Comparison of ENCODE assay signal across 28 cellular contexts in the genomic region with DNA sequence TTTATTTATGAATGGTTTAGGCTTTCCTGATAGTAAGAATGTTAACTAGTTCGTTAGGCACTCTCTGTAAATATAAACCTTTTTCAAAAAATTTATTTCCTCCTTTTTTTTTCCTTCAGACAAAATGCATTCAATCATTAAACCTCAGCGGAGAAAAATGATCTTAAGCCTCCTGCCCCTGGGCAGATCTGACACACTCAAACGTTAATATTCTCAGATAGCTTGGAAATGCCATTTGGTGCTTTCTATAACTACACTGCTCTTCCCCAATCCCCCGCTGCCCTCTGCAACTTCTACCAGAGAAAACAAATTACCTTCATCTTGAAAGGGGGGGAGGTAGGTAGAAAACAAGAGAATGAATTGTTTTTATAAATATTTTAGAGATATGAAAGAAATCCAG.
DNase-seq lines count a peak whose midpoint lies in the region; ATAC-seq and TF ChIP-seq lines count a peak whose summit lies in the region.
"Had no signal": no experiment of that assay in that cellular context is flagged by ENCODE, and none has a peak within 500 bp of the region (broad histone marks: within the 10 kb centered on the region; RNA-seq: fewer than 3 reads in every experiment).

No MANE protein-coding gene starts in this region.

- no peak overlapping the region for H3K14ac ChIP-seq in H9 (ENCODE audit: insufficient read depth, low read length)

- H3K9me3 ChIP-seq in RWPE2 (ENCODE audit: severe bottlenecking) (no peaks in the 10 kb centered on the region), lower lobe of right lung (no peaks in the 10 kb centered on the region), H9 (ENCODE audit: control insufficient read depth, low read depth, low read length) (no peaks in the 10 kb centered on the region)
- H3K9me3 ChIP-seq: colonic mucosa, heart right ventricle had no signal

- no peak overlapping the region for H2BK5ac ChIP-seq in H9 (ENCODE audit: insufficient read length, low read length)

- no peaks in the 10 kb centered on the region for H3K23me2 ChIP-seq in H9 (ENCODE audit: insufficient read length, low read depth, low read length, poor library complexity, severe bottlenecking)

- H3K36me3 Mint-ChIP-seq in H9 (ENCODE audit: insufficient read depth in 1 of 3, low read depth in 3 of 3), result no peaks in the 10 kb centered on the region
- H3K36me3 Mint-ChIP-seq: activated naive CD4-positive, alpha-beta T cell treated with anti-CD3 and anti-CD28 coated beads, Interleukin-2, amount 10 ng/mL, durations not matched to agents 7 days and 5 days; stimulated activated effector memory CD8-positive, alpha-beta T cell treated with anti-CD3 and anti-CD28 coated beads, Interleukin-12 subunit alpha, Interleukin-12 subunit beta, amount 100 ng/mL, for 72 hours had no signal

- no CpG with 5 or more reads among the region's 4 CpGs for WGBS in H9 (ENCODE audit: extremely low coverage, insufficient read length, low lambda C conversion rate)

- H3K27me3 ChIP-seq in RWPE2 (ENCODE audit: insufficient read depth, poor library complexity, severe bottlenecking), result no peaks in the 10 kb centered on the region
- H3K27me3 ChIP-seq in lower lobe of right lung (ENCODE audit: low read depth), result no peaks in the 10 kb centered on the region
- H3K27me3 ChIP-seq in H9 (ENCODE audit: insufficient read depth, low read length), result no peaks in the 10 kb centered on the region
- H3K27me3 ChIP-seq: colonic mucosa had no signal

- H3K79me1 ChIP-seq in H9 (ENCODE audit: insufficient read depth, low read depth, low read length, poor library complexity, severe bottlenecking), result no peaks in the 10 kb centered on the region

- no peak overlapping the region for H2BK20ac ChIP-seq in H9 (ENCODE audit: low read depth, low read length, poor library complexity, severe bottlenecking)

- H2AK5ac ChIP-seq in H9 (ENCODE audit: insufficient read length, low read length), result no peak overlapping the region

- no peak overlapping the region for H3T11ph ChIP-seq in H9 (ENCODE audit: low read length)

- no peak overlapping the region for H3K18ac ChIP-seq in H9 (ENCODE audit: insufficient read length, low read depth, low read length)

- no peak overlapping the region for H2BK12ac ChIP-seq in H9 (ENCODE audit: insufficient read length, low read depth, low read length)

- H4K91ac ChIP-seq in H9 (ENCODE audit: insufficient read length, low read depth, low read length), result no peak overlapping the region

- H3K4me1 ChIP-seq in RWPE2 (ENCODE audit: insufficient read depth, poor library complexity, severe bottlenecking) (peaks cover 40% of the 10 kb centered on the region), lower lobe of right lung (peaks cover 14% of the 10 kb centered on the region), H9 (ENCODE audit: insufficient read depth, low read length) (no peaks in the 10 kb centered on the region)
- H3K4me1 ChIP-seq: colonic mucosa had no signal

- H3K79me2 ChIP-seq in H9 (ENCODE audit: insufficient read depth, low read length), result no peaks in the 10 kb centered on the region

- TF ChIP-seq CTCF in RWPE2 (IDR thresholded peaks at IDR 0.05; ENCODE audit: poor library complexity, severe bottlenecking) (no peak), lower lobe of right lung (IDR thresholded peaks at IDR 0.05) (no peak), GM10248 (IDR thresholded peaks at IDR 0.05; ENCODE audit: control extremely low read depth, extremely low read depth, low read depth, missing control alignments) (no peak), H9 (conservative IDR thresholded peaks at IDR 0.05) (no peak)

- no peaks in the 10 kb centered on the region for H3K9me3 Mint-ChIP-seq in H9
- H3K9me3 Mint-ChIP-seq: activated CD4-positive, alpha-beta memory T cell treated with anti-CD3 and anti-CD28 coated beads, Interleukin-2, amount 10 ng/mL, durations not matched to agents 7 days and 5 days; activated naive CD4-positive, alpha-beta T cell treated with anti-CD3 and anti-CD28 coated beads, Interleukin-2, amount 10 ng/mL, durations not matched to agents 7 days and 5 days; stimulated activated effector memory CD8-positive, alpha-beta T cell treated with anti-CD3 and anti-CD28 coated beads, Interleukin-12 subunit alpha, Interleukin-12 subunit beta, amount 100 ng/mL, for 72 hours had no signal

- H2BK15ac ChIP-seq in H9 (ENCODE audit: low read depth, low read length), result no peak overlapping the region

- intact Hi-C loops in lower lobe of right lung (cut with DNase I), result loop anchor here (10.0 kb wide), 1 partner anchor 1081 kb away; no protein-coding TSS in a partner anchor

- no peak overlapping the region for H3K56ac ChIP-seq in H9 (ENCODE audit: insufficient read length, low read depth, low read length)

- POLR2A ChIA-PET in GM10248 (lab: Yijun Ruan, JAX), result no interaction called here

- H3K27ac ChIP-seq in RWPE2 (ENCODE audit: poor library complexity, severe bottlenecking) (peak overlapping the region; percentile 96), lower lobe of right lung (peak overlapping the region; percentile 73), H9 (ENCODE audit: insufficient read length, low read depth, low read length) (no peak overlapping the region)
- H3K27ac ChIP-seq: colonic mucosa, heart right ventricle, SK-N-MC had no signal

- peak overlapping the region; percentile 31 for H3K4me3 ChIP-seq in RWPE2 (ENCODE audit: severe bottlenecking)
- no peak overlapping the region for H3K4me3 ChIP-seq in lower lobe of right lung
- H3K4me3 ChIP-seq: colonic mucosa, heart right ventricle, SK-N-MC had no signal

- H3K36me3 ChIP-seq in RWPE2 (ENCODE audit: low read depth) (no peaks in the 10 kb centered on the region; the same call in 1 of the 2 replicates), lower lobe of right lung (no peaks in the 10 kb centered on the region)
- H3K36me3 ChIP-seq: colonic mucosa, heart right ventricle had no signal

- no peak overlapping the region for H3K4me2 ChIP-seq in H9 (ENCODE audit: insufficient read depth, insufficient read length, low read length)

- no peak overlapping the region for H2AFZ ChIP-seq in H9 (ENCODE audit: low read length)

- no peak overlapping the region; a peak in 1 of 7 replicates for H3K27ac Mint-ChIP-seq in H9
- H3K27ac Mint-ChIP-seq: activated CD4-positive, alpha-beta memory T cell treated with anti-CD3 and anti-CD28 coated beads, Interleukin-2, amount 10 ng/mL, durations not matched to agents 7 days and 5 days; activated naive CD4-positive, alpha-beta T cell treated with anti-CD3 and anti-CD28 coated beads, Interleukin-2, amount 10 ng/mL, durations not matched to agents 7 days and 5 days; B cell; stimulated activated effector memory CD8-positive, alpha-beta T cell treated with anti-CD3 and anti-CD28 coated beads, Interleukin-12 subunit alpha, Interleukin-12 subunit beta, amount 100 ng/mL, for 72 hours had no signal

- CTCF ChIA-PET in GM10248 (lab: Yijun Ruan, JAX), result no interaction called here

- H3K4me3 Mint-ChIP-seq in H9, result no peak overlapping the region
- H3K4me3 Mint-ChIP-seq: activated CD4-positive, alpha-beta memory T cell treated with anti-CD3 and anti-CD28 coated beads, Interleukin-2, amount 10 ng/mL, durations not matched to agents 7 days and 5 days; activated naive CD4-positive, alpha-beta T cell treated with anti-CD3 and anti-CD28 coated beads, Interleukin-2, amount 10 ng/mL, durations not matched to agents 7 days and 5 days; B cell; stimulated activated effector memory CD8-positive, alpha-beta T cell treated with anti-CD3 and anti-CD28 coated beads, Interleukin-12 subunit alpha, Interleukin-12 subunit beta, amount 100 ng/mL, for 72 hours had no signal

- H3K23ac ChIP-seq in H9 (ENCODE audit: insufficient read length, low read depth, low read length), result no peak overlapping the region

- DNase-seq in NCI-H82 (lab: John Stamatoyannopoulos, UW) (peak; percentile 44), NCI-H82 treated with DMSO at 0.1 percent for 48 hours (lab: John Stamatoyannopoulos, UW; ENCODE audit: unreplicated experiment) (no peak), RWPE2 (ENCODE audit: low spot score) (no peak), lower lobe of right lung (no peak), GM10248 (ENCODE audit: extremely low spot score) (no peak), ureter (ENCODE audit: low spot score) (no peak), H9 (no peak)
- DNase-seq: activated CD4-positive, alpha-beta memory T cell treated with anti-CD3 and anti-CD28 coated beads, Interleukin-2, amount 10 ng/mL, durations not matched to agents 7 days and 5 days; activated CD4-positive, alpha-beta T cell treated with anti-CD3 and anti-CD28 coated beads for 1 hour; activated CD8-positive, alpha-beta memory T cell treated with anti-CD3 and anti-CD28 coated beads, Interleukin-2, amount 50 U/mL, for 48 hours; activated naive CD4-positive, alpha-beta T cell treated with anti-CD3 and anti-CD28 coated beads, Interleukin-2, amount 10 ng/mL, durations not matched to agents 7 days and 5 days; colonic mucosa; DMS53; effector memory CD4-positive, alpha-beta T cell; foreskin melanocyte; HCEC 1CT; heart right ventricle; KBM-7; NCI-H187 treated with DMSO at 0.1 percent for 48 hours; NCI-H69; posterior cingulate gyrus; stimulated activated CD4-positive, alpha-beta T cell treated with anti-CD3 and anti-CD28 coated beads, Interleukin-4, amount 100 ng/mL, for 24 hours; substantia nigra had no signal

- H4K20me1 ChIP-seq in H9 (ENCODE audit: control insufficient read depth, insufficient read depth, insufficient read length), result no peaks in the 10 kb centered on the region

- H3K9ac ChIP-seq in H9 (ENCODE audit: extremely low read depth, insufficient read length, low read length), result no peak overlapping the region

- peaks cover 13% of the 10 kb centered on the region for H3K27me3 Mint-ChIP-seq in H9 (ENCODE audit: low read depth)

- peaks cover 2 to 21% of the 10 kb centered on the region in 2 experiments; a peak in 3 of 4 replicates for H3K4me1 Mint-ChIP-seq in H9
- H3K4me1 Mint-ChIP-seq: activated CD4-positive, alpha-beta memory T cell treated with anti-CD3 and anti-CD28 coated beads, Interleukin-2, amount 10 ng/mL, durations not matched to agents 7 days and 5 days; activated naive CD4-positive, alpha-beta T cell treated with anti-CD3 and anti-CD28 coated beads, Interleukin-2, amount 10 ng/mL, durations not matched to agents 7 days and 5 days; B cell; stimulated activated effector memory CD8-positive, alpha-beta T cell treated with anti-CD3 and anti-CD28 coated beads, Interleukin-12 subunit alpha, Interleukin-12 subunit beta, amount 100 ng/mL, for 72 hours had no signal

- H2BK120ac ChIP-seq in H9 (ENCODE audit: low read depth, low read length, poor library complexity, severe bottlenecking), result no peak overlapping the region

- no peak overlapping the region for H4K5ac ChIP-seq in H9 (ENCODE audit: insufficient read length, low read depth, low read length)

- no peak overlapping the region for H4K8ac ChIP-seq in H9 (replicated peaks; ENCODE audit: insufficient read length, low read depth, low read length)

- peak; percentile 30; the same call in 1 of the 3 replicates for ATAC-seq in RWPE2 (ENCODE audit: low read depth)
- no peak for ATAC-seq in lower lobe of right lung
- ATAC-seq in GM18873 (IDR thresholded peaks at IDR 0.05; ENCODE audit: low FRiP score, unreplicated experiment), result no peak
- ATAC-seq: heart right ventricle; sciatic nerve; stimulated activated effector memory CD8-positive, alpha-beta T cell treated with anti-CD3 and anti-CD28 coated beads, Interleukin-12 subunit alpha, Interleukin-12 subunit beta, amount 100 ng/mL, for 72 hours had no signal

- no peak overlapping the region for H3K4ac ChIP-seq in H9 (ENCODE audit: low read depth, low read length)
